Comparison of ENCODE assay signal across 8 cellular contexts in genomic region chr16:11796227-11797165, GRCh38. TPM values are rescaled to one million over a fixed set of nuclear protein-coding genes. Genes with fewer than 3 reads are reported as not detected.
DNase-seq lines count a peak whose midpoint lies in the region; ATAC-seq, FAIRE-seq and TF ChIP-seq lines count a peak whose summit lies in the region.

No MANE protein-coding gene starts in this region.

- no peaks in the 10 kb centered on the region for H3K27me3 Mint-ChIP-seq in T-helper 1 cell treated with Interleukin-12 subunit alpha and Interleukin-12 subunit beta and Interleukin-4 antibody, amounts not matched to agents 30 μg/mL and 1 μg/mL, for 36 hours (ENCODE audit: low read depth)

- intact Hi-C loops in spleen (cut with DNase I; ENCODE audit: low total_unique reads) = loop anchor here (10.0 kb wide), 1 partner anchor 52 kb away; the partner anchor contains the start of gene TXNDC11

- peaks cover 0 to 21% (median 0%) of the 10 kb centered on the region in 6 donors for H3K36me3 ChIP-seq in spleen

- H3K4me3 Mint-ChIP-seq in T-helper 1 cell treated with Interleukin-12 subunit alpha and Interleukin-12 subunit beta and Interleukin-4 antibody, amounts not matched to agents 30 μg/mL and 1 μg/mL, for 36 hours = peak overlapping the region; percentile 88

- no peak for TF ChIP-seq CTCF in GM12875 (IDR thresholded peaks at IDR 0.05; ENCODE audit: borderline replicate concordance, insufficient read depth, low read depth, low read length)
- TF ChIP-seq CTCF in spleen (IDR thresholded peaks at IDR 0.05 in 8 of 11, conservative IDR thresholded peaks at IDR 0.05 in 3 of 11) = peak in 1 of 11 experiments; percentile 22
- TF ChIP-seq CTCF in D721Med (IDR thresholded peaks at IDR 0.05; ENCODE audit: insufficient read depth, missing control alignments) = no peak

- H3K36me3 Mint-ChIP-seq in T-helper 1 cell treated with Interleukin-12 subunit alpha and Interleukin-12 subunit beta and Interleukin-4 antibody, amounts not matched to agents 30 μg/mL and 1 μg/mL, for 36 hours (ENCODE audit: low read depth) = peaks cover 29% of the 10 kb centered on the region

- peaks cover 49 to 84% (median 77%) of the 10 kb centered on the region in 6 donors for H3K4me1 ChIP-seq in spleen

- H3K27ac ChIP-seq in cingulate gyrus (ENCODE audit: low read depth, low read length) = peak overlapping the region; percentile 73
- peak overlapping the region; percentile 94 to 99 (median 98) for H3K27ac ChIP-seq in spleen

- no peaks in the 10 kb centered on the region for H3K9me3 Mint-ChIP-seq in T-helper 1 cell treated with Interleukin-12 subunit alpha and Interleukin-12 subunit beta and Interleukin-4 antibody, amounts not matched to agents 30 μg/mL and 1 μg/mL, for 36 hours

- DNase-seq in kidney tubule cell (ENCODE audit: low spot score) = peak; percentile 55
- peak; percentile 93 for DNase-seq in spleen
- DNase-seq in NCI-H1048 (lab: John Stamatoyannopoulos, UW) = no peak
- no peak for DNase-seq in D721Med (ENCODE audit: insufficient read length, low spot score)

- peak; percentile 11 for ATAC-seq in HG02852 (IDR thresholded peaks at IDR 0.05; ENCODE audit: unreplicated experiment)

- H3K27ac Mint-ChIP-seq in T-helper 1 cell treated with Interleukin-12 subunit alpha and Interleukin-12 subunit beta and Interleukin-4 antibody, amounts not matched to agents 30 μg/mL and 1 μg/mL, for 36 hours = peak overlapping the region; percentile 94

- no peaks in the 10 kb centered on the region for H3K9me3 ChIP-seq in spleen

- H3K27me3 ChIP-seq in spleen (replicated peaks in 1 of 7) = no peaks in the 10 kb centered on the region

- H3K4me3 ChIP-seq in GM12875 (ENCODE audit: low read depth, low read length) (peak overlapping the region; percentile 73), spleen (peak overlapping the region; percentile 61 to 86 (median 75))

- FAIRE-seq in D721Med (lab: Jason Lieb, UNC) = no peak

- WGBS in spleen, 5 donors = 1% methylated on average over 44 to 77 of the region's 93 CpGs

- H3K4me1 Mint-ChIP-seq in T-helper 1 cell treated with Interleukin-12 subunit alpha and Interleukin-12 subunit beta and Interleukin-4 antibody, amounts not matched to agents 30 μg/mL and 1 μg/mL, for 36 hours (ENCODE audit: low read depth) = peaks cover 70% of the 10 kb centered on the region

- no peak for TF ChIP-seq POLR2A in spleen (IDR thresholded peaks at IDR 0.05)

RNA-seq across cellular contexts. Expression of gene ZC3H7A, which starts 0.6 kb away (rescaled TPM):
- total RNA-seq in spleen = 100 to 1,000 TPM in 3 of 7 donors, 10 to 100 TPM in 4; 77.1 to 118 (median 90.3) TPM
- 10 to 100 TPM; 28.7 to 41.6 (median 34.1) TPM for polyA plus RNA-seq in spleen

RNA-seq across cellular contexts. Expression of gene TXNDC11, which starts 53.8 kb away (rescaled TPM):
- 100 to 1,000 TPM in 1 of 7 donors, 10 to 100 TPM in 6; 42.7 to 104 (median 64.0) TPM for total RNA-seq in spleen
- polyA plus RNA-seq in spleen = 10 to 100 TPM; 28.3 to 43.4 (median 36.6) TPM

RNA-seq across cellular contexts. Expression of gene RSL1D1, which starts 54.8 kb away (rescaled TPM):
- total RNA-seq in spleen = 100 to 1,000 TPM in 6 of 7 donors, 10 to 100 TPM in 1; 85.8 to 135 (median 112) TPM
- polyA plus RNA-seq in spleen = 100 to 1,000 TPM in 2 of 3 donors, 10 to 100 TPM in 1; 75.6 to 124 (median 104) TPM

Comparison
In these comparisons a context has a peak if more than half of its experiments do, and no peak if none do; other contexts are left out.
1. DNase-seq: peak in kidney tubule cell (single experiment) and spleen (single experiment); none in NCI-H1048 (single experiment) and D721Med (single experiment).